Comparison of ENCODE assay signal across 1 cellular context in genomic region chr9:70553718-70554673, GRCh38.
TF ChIP-seq lines count a peak whose summit lies in the region.

No MANE protein-coding gene starts in this region.

TF ChIP-seq in GM23338, 12 proteins besides CTCF, POLR2A, EP300 and RAD21 (continued from another document):
- TF ChIP-seq REST (IDR thresholded peaks at IDR 0.05; ENCODE audit: unreplicated experiment) (no peak), EZH2 (IDR thresholded peaks at IDR 0.05; ENCODE audit: low read depth, unreplicated experiment) (no peak)
